In the genomic region with DNA sequence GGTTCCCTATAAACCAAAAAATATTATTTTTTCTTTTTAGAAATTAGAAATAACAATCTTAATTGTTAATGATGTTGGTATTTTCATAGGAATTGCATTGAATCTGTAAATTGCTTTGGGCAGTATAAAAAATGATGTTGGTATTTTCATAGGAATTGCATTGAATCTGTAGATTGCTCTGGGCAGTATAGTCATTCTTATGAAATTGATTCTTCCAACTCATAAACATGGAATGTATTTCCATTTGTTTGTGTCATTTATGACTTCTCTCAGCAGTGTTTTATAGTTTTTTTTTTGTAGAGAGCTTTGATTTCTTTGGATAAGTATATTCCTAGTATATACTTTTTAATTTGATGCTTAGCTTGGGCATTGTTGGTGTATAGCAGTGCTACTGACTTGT, we compare ENCODE assay signal across 19 cellular contexts.
"Had no signal": no experiment of that assay in that cellular context is flagged by ENCODE, and none has a peak within 500 bp of the region (broad histone marks: within the 10 kb centered on the region; RNA-seq: fewer than 3 reads in every experiment).

No MANE protein-coding gene starts in this region.

- ATAC-seq: mucosa of descending colon; naive thymus-derived CD8-positive, alpha-beta T cell; psoas muscle; right lobe of liver; stimulated activated naive B cell treated with anti-CD40 and anti-IgM and Interleukin-4, amounts not matched to agents 10 μg/mL and 1 μg/mL and 100 μg/mL, for 72 hours; stimulated activated naive CD8-positive, alpha-beta T cell treated with anti-CD3 and anti-CD28 coated beads, Interleukin-15, amount 100 ng/mL, for 72 hours had no signal

- H3K4me1 ChIP-seq: psoas muscle, right lobe of liver, transverse colon had no signal

- H3K27me3 ChIP-seq: esophagus muscularis mucosa, neutrophil, right lobe of liver, transverse colon had no signal

- H3K4me3 ChIP-seq: coronary artery, esophagus muscularis mucosa, mucosa of descending colon, psoas muscle, right lobe of liver, thoracic aorta, transverse colon had no signal

- H3K9me3 ChIP-seq: mucosa of descending colon, neutrophil had no signal

- DNase-seq: effector CD4-positive, alpha-beta T cell; endodermal cell; head of caudate nucleus; hippocampal formation; kidney glomerular epithelial cell; mucosa of descending colon; naive thymus-derived CD8-positive, alpha-beta T cell; psoas muscle; retina; right lobe of liver; stimulated activated CD4-positive, alpha-beta T cell treated with anti-CD3 and anti-CD28 coated beads, Interleukin-2, amount 100 ng/mL, for 24 hours; stimulated activated CD4-positive, alpha-beta T cell treated with anti-CD3 and anti-CD28 coated beads, Interleukin-4, amount 100 ng/mL, for 4 hours; stimulated activated naive B cell treated with anti-CD40 and anti-IgM and Interleukin-4, amounts not matched to agents 10 μg/mL and 1 μg/mL and 100 μg/mL, for 72 hours; stimulated activated naive CD8-positive, alpha-beta T cell treated with anti-CD3 and anti-CD28 coated beads, Interleukin-15, amount 100 ng/mL, for 72 hours; transverse colon had no signal

- H3K36me3 ChIP-seq: esophagus muscularis mucosa, neutrophil, right lobe of liver, thoracic aorta, transverse colon had no signal

- H3K27ac ChIP-seq: coronary artery, esophagus muscularis mucosa, neutrophil, psoas muscle, right lobe of liver, thoracic aorta, transverse colon had no signal
